ENCODE assay signal across 19 cellular contexts in the genomic region with DNA sequence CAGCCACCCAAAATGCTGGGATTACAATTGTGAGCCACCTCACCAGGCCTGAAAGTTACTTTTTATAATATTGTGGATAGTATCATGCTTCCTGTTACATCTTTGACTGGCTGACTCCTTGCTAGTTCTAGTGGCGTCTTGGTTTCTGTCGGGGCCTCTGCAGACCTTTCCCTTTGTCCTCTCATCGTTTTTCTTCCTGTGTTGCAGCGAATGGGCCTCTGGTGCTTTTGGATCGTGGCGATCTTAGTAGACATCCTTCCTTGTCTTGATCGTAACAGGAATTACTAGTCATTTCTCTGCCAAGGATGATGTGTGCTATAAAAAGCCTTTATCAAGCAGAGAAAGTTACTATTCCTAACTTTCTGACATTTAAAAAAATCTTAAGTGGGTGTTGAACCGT. TPM values are rescaled to one million over a fixed set of nuclear protein-coding genes. Genes with fewer than 3 reads are reported as not detected.
A peak's percentile ranks its signal among the peaks of the same experiment; 100 is the strongest.
DNase-seq lines count a peak whose midpoint lies in the region; ATAC-seq, FAIRE-seq and TF ChIP-seq lines count a peak whose summit lies in the region.
"Had no signal": no experiment of that assay in that cellular context is flagged by ENCODE, and none has a peak within 500 bp of the region (broad histone marks: within the 10 kb centered on the region; RNA-seq: fewer than 3 reads in every experiment).

No MANE protein-coding gene starts in this region.

- no peak for TF ChIP-seq RAD21 in HepG2 (CRISPR knock-in tag; IDR thresholded peaks at IDR 0.05)

- H3K36me3 ChIP-seq in HepG2 (replicated peaks in 1 of 2; ENCODE audit: control insufficient read depth in 1 of 2, insufficient read depth in 2 of 2, low read length in 2 of 2) (no peaks in the 10 kb centered on the region), right lobe of liver (no peaks in the 10 kb centered on the region), kidney (ENCODE audit: control insufficient read depth in 1 of 2, insufficient read depth in 2 of 2, low read length in 2 of 2) (no peaks in the 10 kb centered on the region)
- H3K36me3 ChIP-seq: HAP-1 had no signal

- FAIRE-seq in HepG2 (lab: Jason Lieb, UNC) (no peak), kidney (lab: Jason Lieb, UNC) (no peak)
- FAIRE-seq: D721Med, G401.6, GM12891, H1 had no signal

- BruUV-seq in HepG2 (replicated peaks; lab: Mats Ljungman, UMichigan): no TSS peak

- no peaks in the 10 kb centered on the region for H3K4me1 Mint-ChIP-seq in activated T-helper 17 cell treated with anti-CD3 and anti-CD28 coated beads, Interleukin-2, amount 50 U/mL, for 72 hours
- H3K4me1 Mint-ChIP-seq in mesothelial cell of epicardium: peaks cover 11% of the 10 kb centered on the region
- H3K4me1 Mint-ChIP-seq: CD4-positive, alpha-beta memory T cell had no signal

- peak overlapping the region; percentile 95 for H3K27ac ChIP-seq in HepG2 (ENCODE audit: extremely low read length, insufficient read depth, low read length)
- H3K27ac ChIP-seq in right lobe of liver: no peak overlapping the region
- H3K27ac ChIP-seq in kidney (ENCODE audit: low read depth in 2 of 2, low read length in 2 of 2): no peak overlapping the region

- H3K9ac ChIP-seq in HepG2 (ENCODE audit: insufficient read depth, low read depth, low read length): peak overlapping the region; percentile 80
- H3K9ac ChIP-seq in kidney (ENCODE audit: low read length in 2 of 2): no peak overlapping the region

- H3K4me3 ChIP-seq in HepG2 (replicated peaks in 1 of 3; ENCODE audit: insufficient read depth in 1 of 3, low read depth in 2 of 3, low read length in 3 of 3) (peak overlapping the region in 2 of 3 experiments; percentile 7 to 46; a peak in 1 of 6 replicates), right lobe of liver (no peak overlapping the region), kidney (ENCODE audit: low read length in 2 of 2) (no peak overlapping the region)
- H3K4me3 ChIP-seq: HAP-1 had no signal

- peak overlapping the region; percentile 70 for H3K4me2 ChIP-seq in HepG2 (ENCODE audit: low read depth, low read length)

- H3K36me3 Mint-ChIP-seq in activated T-helper 17 cell treated with anti-CD3 and anti-CD28 coated beads, Interleukin-2, amount 50 U/mL, for 72 hours (ENCODE audit: low read depth): no peaks in the 10 kb centered on the region
- peaks cover 6% of the 10 kb centered on the region for H3K36me3 Mint-ChIP-seq in mesothelial cell of epicardium

- TF ChIP-seq EP300 in HepG2 (IDR thresholded peaks at IDR 0.05; ENCODE audit: low read depth in 2 of 2, low read length in 2 of 2): no peak
- TF ChIP-seq EP300 in HepG2 (CRISPR knock-in tag; IDR thresholded peaks at IDR 0.05; ENCODE audit: borderline replicate concordance): no peak

- DNase-seq in HepG2 (ENCODE audit: low spot score) (no peak), right lobe of liver (no peak), mesothelial cell of epicardium (ENCODE audit: low spot score in 2 of 2, unreplicated experiment in 2 of 2) (no peak), NCI-H748 (lab: John Stamatoyannopoulos, UW; ENCODE audit: unreplicated experiment) (no peak), kidney (no peak)
- DNase-seq: 8988T; AML-193; C1 segment of cervical spinal cord; CD4-positive, alpha-beta memory T cell; DMS153; DMS79 treated with DMSO at 0.1 percent for 48 hours; EL had no signal

- peaks cover 76% of the 10 kb centered on the region for H3K79me2 ChIP-seq in HepG2 (ENCODE audit: insufficient read depth, low read length)

- CTCF ChIA-PET in HepG2 (lab: Yijun Ruan, JAX; ENCODE audit: low intra/inter-chr PET ratio, low total read pairs): interaction anchor here (5.6 kb wide), 1 partner anchor 38 kb away, joined by 73 read pairs; a partner anchor contains a TSS

- intact Hi-C loops in HepG2 (cut with micrococcal nuclease; ENCODE audit: unreplicated experiment) (no loop called here), right lobe of liver (cut with DNase I) (no loop called here), kidney (cut with DNase I) (no loop called here)

- H3K27me3 Mint-ChIP-seq in activated T-helper 17 cell treated with anti-CD3 and anti-CD28 coated beads, Interleukin-2, amount 50 U/mL, for 72 hours: no peaks in the 10 kb centered on the region
- H3K27me3 Mint-ChIP-seq in mesothelial cell of epicardium (ENCODE audit: low read depth): no peaks in the 10 kb centered on the region
- H3K27me3 Mint-ChIP-seq: CD4-positive, alpha-beta memory T cell had no signal

- POLR2A ChIA-PET in HepG2 (lab: Yijun Ruan, JAX): interaction anchor here (3.2 to 16.1 kb wide), 7 partner anchors 19 to 44 kb away, joined by 11 to 470 read pairs (median 356); a partner anchor contains a TSS

- no peak for TF ChIP-seq POLR2A in HepG2 (IDR thresholded peaks at IDR 0.05; ENCODE audit: insufficient read depth in 1 of 2, low read depth in 2 of 2, low read length in 2 of 2)
- TF ChIP-seq POLR2A in right lobe of liver (IDR thresholded peaks at IDR 0.05): no peak

- in situ Hi-C loops in HepG2 (cut with HindIII; ENCODE audit: extremely low pct_ligation_motif_present, low pct_unique_long_range_greater_than_20kb): loop anchor here (5.0 kb wide), 1 partner anchor 41 kb away; no protein-coding TSS in a partner anchor

- H2AFZ ChIP-seq in HepG2 (ENCODE audit: low read length): no peak overlapping the region

- no peaks in the 10 kb centered on the region for H4K20me1 ChIP-seq in HepG2 (ENCODE audit: insufficient read depth, low read length)

- H3K27ac Mint-ChIP-seq in activated T-helper 17 cell treated with anti-CD3 and anti-CD28 coated beads, Interleukin-2, amount 50 U/mL, for 72 hours: peak overlapping the region; percentile 75
- peak overlapping the region; percentile 55 for H3K27ac Mint-ChIP-seq in mesothelial cell of epicardium
- H3K27ac Mint-ChIP-seq: CD4-positive, alpha-beta memory T cell had no signal

- TF ChIP-seq CTCF in HepG2 (CRISPR knock-in tag; IDR thresholded peaks at IDR 0.05) (no peak), right lobe of liver (IDR thresholded peaks at IDR 0.05) (no peak), mesothelial cell of epicardium (IDR thresholded peaks at IDR 0.05; ENCODE audit: unreplicated experiment) (no peak), kidney (IDR thresholded peaks at IDR 0.05; ENCODE audit: borderline replicate concordance, extremely low read depth, insufficient read depth) (no peak)

- WGBS in HepG2 (ENCODE audit: low lambda C conversion rate): 79% methylated on average over 8 of the region's 8 CpGs
- WGBS in right lobe of liver (ENCODE audit: insufficient coverage, low coverage, low lambda C conversion rate, missing lambda C conversion rate): 89% methylated on average over 5 of the region's 8 CpGs

- H3K27me3 ChIP-seq in HepG2 (ENCODE audit: control insufficient read depth in 1 of 2, insufficient read depth in 2 of 2, low read length in 2 of 2) (no peaks in the 10 kb centered on the region), right lobe of liver (no peaks in the 10 kb centered on the region)

- no peaks in the 10 kb centered on the region for H3K9me3 Mint-ChIP-seq in activated T-helper 17 cell treated with anti-CD3 and anti-CD28 coated beads, Interleukin-2, amount 50 U/mL, for 72 hours
- H3K9me3 Mint-ChIP-seq in mesothelial cell of epicardium: no peaks in the 10 kb centered on the region
- H3K9me3 Mint-ChIP-seq: CD4-positive, alpha-beta memory T cell had no signal

- H3K9me3 ChIP-seq in HepG2 (ENCODE audit: low read length): no peaks in the 10 kb centered on the region
- H3K9me3 ChIP-seq in right lobe of liver: no peaks in the 10 kb centered on the region
- no peaks in the 10 kb centered on the region for H3K9me3 ChIP-seq in kidney (ENCODE audit: control insufficient read depth in 1 of 2, low read length in 2 of 2)
- H3K9me3 ChIP-seq: HAP-1 had no signal

- ATAC-seq in HepG2 (no peak), right lobe of liver (no peak), GM18520 (IDR thresholded peaks at IDR 0.05; ENCODE audit: unreplicated experiment) (no peak)
- no peak for ATAC-seq in activated T-helper 17 cell treated with anti-CD3 and anti-CD28 coated beads, Interleukin-2, amount 50 U/mL, for 72 hours (replicated peaks)

- H3K4me1 ChIP-seq in HepG2 (ENCODE audit: insufficient read depth, low read length) (peaks cover 99% of the 10 kb centered on the region), right lobe of liver (peaks cover 0 to 24% (median 9%) of the 10 kb centered on the region in 4 donors), kidney (ENCODE audit: control insufficient read depth in 1 of 2, insufficient read depth in 1 of 2, low read depth in 1 of 2, low read length in 2 of 2) (peaks cover 0 to 6% of the 10 kb centered on the region in 2 donors)
- H3K4me1 ChIP-seq: HAP-1 had no signal

- no peak overlapping the region for H3K4me3 Mint-ChIP-seq in activated T-helper 17 cell treated with anti-CD3 and anti-CD28 coated beads, Interleukin-2, amount 50 U/mL, for 72 hours
- H3K4me3 Mint-ChIP-seq in mesothelial cell of epicardium: no peak overlapping the region
- H3K4me3 Mint-ChIP-seq: CD4-positive, alpha-beta memory T cell had no signal

RNA-seq across cellular contexts. Expression of a gene that starts 20.8 kb away (rescaled TPM):
- 221 and 314 TPM in 2 replicates for total RNA-seq in HepG2 (2016; rRNA removed; fragmentation: Illumina TruSeq; extraction: Trizol)
- total RNA-seq in HepG2 (2016; cell fraction: cytosol; rRNA removed; fragmentation: Illumina TruSeq; extraction: Trizol; ENCODE audit: low read depth): 180 and 228 TPM in 2 replicates
- total RNA-seq in HepG2 (2016; cell fraction: insoluble cytoplasmic fraction; rRNA removed; fragmentation: Illumina TruSeq; extraction: Trizol): 219 and 327 TPM in 2 replicates
- total RNA-seq in HepG2 (2016; cell fraction: membrane; rRNA removed; fragmentation: Illumina TruSeq; extraction: Trizol): 207 and 283 TPM in 2 replicates
- 184 and 224 TPM in 2 replicates for total RNA-seq in HepG2 (2016; cell fraction: nucleus; rRNA removed; fragmentation: Illumina TruSeq; extraction: Trizol)
- 257 and 274 TPM in 2 replicates for polyA plus RNA-seq in HepG2 (2011; rRNA removed)
- 164 and 428 TPM in 2 replicates for polyA plus RNA-seq in HepG2 (2011; cell fraction: cytosol; rRNA removed)
- polyA plus RNA-seq in HepG2 (2011; cell fraction: nucleus; rRNA removed): 988 and 1,754 TPM in 2 replicates
- polyA plus RNA-seq in HepG2 (2012): 102 and 190 TPM in 2 replicates
- 154 and 193 TPM in 2 replicates for polyA plus RNA-seq in HepG2 (2016; cell fraction: cytosol; fragmentation: Illumina TruSeq; extraction: Trizol; ENCODE audit: low read depth)
- polyA plus RNA-seq in HepG2 (2016; cell fraction: insoluble cytoplasmic fraction; fragmentation: Illumina TruSeq; extraction: Trizol; ENCODE audit: low read depth): 188 and 212 TPM in 2 replicates
- 186 and 218 TPM in 2 replicates for polyA plus RNA-seq in HepG2 (2016; cell fraction: membrane; fragmentation: Illumina TruSeq; extraction: Trizol; ENCODE audit: low read depth)
- polyA plus RNA-seq in HepG2 (2016; cell fraction: nucleus; fragmentation: Illumina TruSeq; extraction: Trizol; ENCODE audit: insufficient read depth, low read depth): 413 and 420 TPM in 2 replicates
- 26.8 and 276 TPM in 2 replicates for polyA minus RNA-seq in HepG2 (2011; rRNA and poly(A)+ RNA removed; ENCODE audit: low replicate concordance)
- polyA minus RNA-seq in HepG2 (2011; cell fraction: cytosol; rRNA and poly(A)+ RNA removed): 97.1 and 133 TPM in 2 replicates
- polyA minus RNA-seq in HepG2 (2011; cell fraction: nucleus; rRNA and poly(A)+ RNA removed): 107 and 152 TPM in 2 replicates
- total RNA-seq in right lobe of liver: 10 to 100 TPM; 24.4 to 55.6 (median 32.9) TPM
- 10 to 100 TPM; 22.3 to 30.3 TPM for total RNA-seq in activated T-helper 17 cell treated with anti-CD3 and anti-CD28 coated beads, Interleukin-2, amount 50 U/mL, for 72 hours
- 50.5 to 53.0 TPM (median 51.4 TPM) in 3 replicates for total RNA-seq in mesothelial cell of epicardium
- 35.2 TPM for total RNA-seq in kidney
- 57.5 TPM for polyA plus RNA-seq in kidney (ENCODE audit: insufficient read depth, low read depth, low replicate concordance)

RNA-seq across cellular contexts. Expression of a gene that starts 24.5 kb away (rescaled TPM):
- 166 and 170 TPM in 2 replicates for total RNA-seq in HepG2 (2016; rRNA removed; fragmentation: Illumina TruSeq; extraction: Trizol)
- total RNA-seq in HepG2 (2016; cell fraction: cytosol; rRNA removed; fragmentation: Illumina TruSeq; extraction: Trizol; ENCODE audit: low read depth): 262 and 321 TPM in 2 replicates
- 171 and 173 TPM in 2 replicates for total RNA-seq in HepG2 (2016; cell fraction: insoluble cytoplasmic fraction; rRNA removed; fragmentation: Illumina TruSeq; extraction: Trizol)
- 221 and 277 TPM in 2 replicates for total RNA-seq in HepG2 (2016; cell fraction: membrane; rRNA removed; fragmentation: Illumina TruSeq; extraction: Trizol)
- 85.1 and 103 TPM in 2 replicates for total RNA-seq in HepG2 (2016; cell fraction: nucleus; rRNA removed; fragmentation: Illumina TruSeq; extraction: Trizol)
- 92.7 and 96.7 TPM in 2 replicates for polyA plus RNA-seq in HepG2 (2011; rRNA removed)
- polyA plus RNA-seq in HepG2 (2011; cell fraction: cytosol; rRNA removed): 88.8 and 138 TPM in 2 replicates
- 166 and 170 TPM in 2 replicates for polyA plus RNA-seq in HepG2 (2011; cell fraction: nucleus; rRNA removed)
- polyA plus RNA-seq in HepG2 (2012): 46.3 and 61.5 TPM in 2 replicates
- 176 and 237 TPM in 2 replicates for polyA plus RNA-seq in HepG2 (2016; cell fraction: cytosol; fragmentation: Illumina TruSeq; extraction: Trizol; ENCODE audit: low read depth)
- polyA plus RNA-seq in HepG2 (2016; cell fraction: insoluble cytoplasmic fraction; fragmentation: Illumina TruSeq; extraction: Trizol; ENCODE audit: low read depth): 143 and 150 TPM in 2 replicates
- 176 and 221 TPM in 2 replicates for polyA plus RNA-seq in HepG2 (2016; cell fraction: membrane; fragmentation: Illumina TruSeq; extraction: Trizol; ENCODE audit: low read depth)
- polyA plus RNA-seq in HepG2 (2016; cell fraction: nucleus; fragmentation: Illumina TruSeq; extraction: Trizol; ENCODE audit: insufficient read depth, low read depth): 178 and 180 TPM in 2 replicates
- 32.0 and 49.8 TPM in 2 replicates for polyA minus RNA-seq in HepG2 (2011; rRNA and poly(A)+ RNA removed; ENCODE audit: low replicate concordance)
- polyA minus RNA-seq in HepG2 (2011; cell fraction: cytosol; rRNA and poly(A)+ RNA removed): 14.8 and 16.2 TPM in 2 replicates
- 20.0 and 26.9 TPM in 2 replicates for polyA minus RNA-seq in HepG2 (2011; cell fraction: nucleus; rRNA and poly(A)+ RNA removed)
- 10 to 100 TPM; 27.3 to 81.1 (median 47.8) TPM for total RNA-seq in right lobe of liver
- 100 to 1,000 TPM in 1 of 2 donors, 10 to 100 TPM in 1; 66.1 to 102 TPM for total RNA-seq in activated T-helper 17 cell treated with anti-CD3 and anti-CD28 coated beads, Interleukin-2, amount 50 U/mL, for 72 hours
- 40.0 to 45.5 TPM (median 40.6 TPM) in 3 replicates for total RNA-seq in mesothelial cell of epicardium
- 36.9 TPM for total RNA-seq in kidney
- 93.2 TPM for polyA plus RNA-seq in kidney (ENCODE audit: insufficient read depth, low read depth, low replicate concordance)

RNA-seq across cellular contexts. Expression of a gene that starts 24.9 kb away (rescaled TPM):
- total RNA-seq in HepG2 (2016; rRNA removed; fragmentation: Illumina TruSeq; extraction: Trizol) (21.4 and 48.1 TPM in 2 replicates), right lobe of liver (10 to 100 TPM in 3 of 6 experiments, 1 to 10 TPM in 3; 4.9 to 15.6 (median 11.9) TPM), mesothelial cell of epicardium (16.9 to 18.5 TPM (median 17.9 TPM) in 3 replicates), kidney (9.9 TPM)
- 30.2 and 31.8 TPM in 2 replicates for total RNA-seq in HepG2 (2016; cell fraction: cytosol; rRNA removed; fragmentation: Illumina TruSeq; extraction: Trizol; ENCODE audit: low read depth)
- total RNA-seq in HepG2 (2016; cell fraction: insoluble cytoplasmic fraction; rRNA removed; fragmentation: Illumina TruSeq; extraction: Trizol): 20.6 and 49.6 TPM in 2 replicates
- 14.9 and 19.0 TPM in 2 replicates for total RNA-seq in HepG2 (2016; cell fraction: membrane; rRNA removed; fragmentation: Illumina TruSeq; extraction: Trizol)
- total RNA-seq in HepG2 (2016; cell fraction: nucleus; rRNA removed; fragmentation: Illumina TruSeq; extraction: Trizol): 49.7 and 54.4 TPM in 2 replicates
- polyA plus RNA-seq in HepG2 (2011; rRNA removed) (11.6 and 14.1 TPM in 2 replicates), kidney (ENCODE audit: insufficient read depth, low read depth, low replicate concordance) (9.9 TPM)
- polyA plus RNA-seq in HepG2 (2011; cell fraction: cytosol; rRNA removed): 5.5 and 10.0 TPM in 2 replicates
- 112 and 182 TPM in 2 replicates for polyA plus RNA-seq in HepG2 (2011; cell fraction: nucleus; rRNA removed)
- polyA plus RNA-seq in HepG2 (2012): 7.5 and 8.8 TPM in 2 replicates
- 3.3 and 4.2 TPM in 2 replicates for polyA plus RNA-seq in HepG2 (2016; cell fraction: cytosol; fragmentation: Illumina TruSeq; extraction: Trizol; ENCODE audit: low read depth)
- polyA plus RNA-seq in HepG2 (2016; cell fraction: insoluble cytoplasmic fraction; fragmentation: Illumina TruSeq; extraction: Trizol; ENCODE audit: low read depth): 19.5 and 19.7 TPM in 2 replicates
- polyA plus RNA-seq in HepG2 (2016; cell fraction: membrane; fragmentation: Illumina TruSeq; extraction: Trizol; ENCODE audit: low read depth): 9.1 and 9.2 TPM in 2 replicates
- polyA plus RNA-seq in HepG2 (2016; cell fraction: nucleus; fragmentation: Illumina TruSeq; extraction: Trizol; ENCODE audit: insufficient read depth, low read depth): 129 and 136 TPM in 2 replicates
- 11.1 and 15.7 TPM in 2 replicates for polyA minus RNA-seq in HepG2 (2011; rRNA and poly(A)+ RNA removed; ENCODE audit: low replicate concordance)
- polyA minus RNA-seq in HepG2 (2011; cell fraction: cytosol; rRNA and poly(A)+ RNA removed): 6.1 and 8.2 TPM in 2 replicates
- polyA minus RNA-seq in HepG2 (2011; cell fraction: nucleus; rRNA and poly(A)+ RNA removed): 25.0 and 27.2 TPM in 2 replicates
- total RNA-seq in activated T-helper 17 cell treated with anti-CD3 and anti-CD28 coated beads, Interleukin-2, amount 50 U/mL, for 72 hours: 10 to 100 TPM; 14.0 to 23.9 TPM

RNA-seq across cellular contexts. Expression of a gene that starts 33.3 kb away (rescaled TPM):
- total RNA-seq in HepG2 (2016; rRNA removed; fragmentation: Illumina TruSeq; extraction: Trizol): 4.0 and 10.5 TPM in 2 replicates
- total RNA-seq in HepG2 (2016; cell fraction: cytosol; rRNA removed; fragmentation: Illumina TruSeq; extraction: Trizol; ENCODE audit: low read depth): 6.8 and 9.8 TPM in 2 replicates
- total RNA-seq in HepG2 (2016; cell fraction: insoluble cytoplasmic fraction; rRNA removed; fragmentation: Illumina TruSeq; extraction: Trizol): 3.9 and 12.6 TPM in 2 replicates
- 7.3 and 10.1 TPM in 2 replicates for total RNA-seq in HepG2 (2016; cell fraction: membrane; rRNA removed; fragmentation: Illumina TruSeq; extraction: Trizol)
- 11.7 and 12.9 TPM in 2 replicates for total RNA-seq in HepG2 (2016; cell fraction: nucleus; rRNA removed; fragmentation: Illumina TruSeq; extraction: Trizol)
- polyA plus RNA-seq in HepG2 (2011; rRNA removed): 21.3 and 24.1 TPM in 2 replicates
- 12.8 and 16.7 TPM in 2 replicates for polyA plus RNA-seq in HepG2 (2011; cell fraction: cytosol; rRNA removed)
- 111 and 165 TPM in 2 replicates for polyA plus RNA-seq in HepG2 (2011; cell fraction: nucleus; rRNA removed)
- 6.3 and 10.6 TPM in 2 replicates for polyA plus RNA-seq in HepG2 (2012)
- 10.4 and 12.0 TPM in 2 replicates for polyA plus RNA-seq in HepG2 (2016; cell fraction: cytosol; fragmentation: Illumina TruSeq; extraction: Trizol; ENCODE audit: low read depth)
- 6.0 and 7.2 TPM in 2 replicates for polyA plus RNA-seq in HepG2 (2016; cell fraction: insoluble cytoplasmic fraction; fragmentation: Illumina TruSeq; extraction: Trizol; ENCODE audit: low read depth)
- 8.8 and 10.0 TPM in 2 replicates for polyA plus RNA-seq in HepG2 (2016; cell fraction: membrane; fragmentation: Illumina TruSeq; extraction: Trizol; ENCODE audit: low read depth)
- polyA plus RNA-seq in HepG2 (2016; cell fraction: nucleus; fragmentation: Illumina TruSeq; extraction: Trizol; ENCODE audit: insufficient read depth, low read depth): 45.9 and 51.6 TPM in 2 replicates
- 12.6 and 13.2 TPM in 2 replicates for polyA minus RNA-seq in HepG2 (2011; rRNA and poly(A)+ RNA removed; ENCODE audit: low replicate concordance)
- polyA minus RNA-seq in HepG2 (2011; cell fraction: cytosol; rRNA and poly(A)+ RNA removed): 3.0 and 3.6 TPM in 2 replicates
- 6.7 and 7.6 TPM in 2 replicates for polyA minus RNA-seq in HepG2 (2011; cell fraction: nucleus; rRNA and poly(A)+ RNA removed)
- total RNA-seq in right lobe of liver: 1 to 10 TPM; 3.4 to 9.0 (median 5.4) TPM
- 1 to 10 TPM; 6.6 to 7.7 TPM for total RNA-seq in activated T-helper 17 cell treated with anti-CD3 and anti-CD28 coated beads, Interleukin-2, amount 50 U/mL, for 72 hours
- total RNA-seq in mesothelial cell of epicardium: 32.6 to 34.6 TPM (median 33.6 TPM) in 3 replicates
- total RNA-seq in kidney: 2.6 TPM
- 13.1 TPM for polyA plus RNA-seq in kidney (ENCODE audit: insufficient read depth, low read depth, low replicate concordance)

RNA-seq across cellular contexts. Expression of a gene that starts 37.2 kb away (rescaled TPM):
- 67.7 and 160 TPM in 2 replicates for total RNA-seq in HepG2 (2016; rRNA removed; fragmentation: Illumina TruSeq; extraction: Trizol)
- 84.5 and 93.0 TPM in 2 replicates for total RNA-seq in HepG2 (2016; cell fraction: cytosol; rRNA removed; fragmentation: Illumina TruSeq; extraction: Trizol; ENCODE audit: low read depth)
- 57.7 and 164 TPM in 2 replicates for total RNA-seq in HepG2 (2016; cell fraction: insoluble cytoplasmic fraction; rRNA removed; fragmentation: Illumina TruSeq; extraction: Trizol)
- 135 and 136 TPM in 2 replicates for total RNA-seq in HepG2 (2016; cell fraction: membrane; rRNA removed; fragmentation: Illumina TruSeq; extraction: Trizol)
- total RNA-seq in HepG2 (2016; cell fraction: nucleus; rRNA removed; fragmentation: Illumina TruSeq; extraction: Trizol): 135 and 163 TPM in 2 replicates
- 150 and 181 TPM in 2 replicates for polyA plus RNA-seq in HepG2 (2011; rRNA removed)
- 114 and 236 TPM in 2 replicates for polyA plus RNA-seq in HepG2 (2011; cell fraction: cytosol; rRNA removed)
- 458 and 622 TPM in 2 replicates for polyA plus RNA-seq in HepG2 (2011; cell fraction: nucleus; rRNA removed)
- 125 and 195 TPM in 2 replicates for polyA plus RNA-seq in HepG2 (2012)
- polyA plus RNA-seq in HepG2 (2016; cell fraction: cytosol; fragmentation: Illumina TruSeq; extraction: Trizol; ENCODE audit: low read depth): 88.8 and 91.1 TPM in 2 replicates
- 83.8 and 101 TPM in 2 replicates for polyA plus RNA-seq in HepG2 (2016; cell fraction: insoluble cytoplasmic fraction; fragmentation: Illumina TruSeq; extraction: Trizol; ENCODE audit: low read depth)
- polyA plus RNA-seq in HepG2 (2016; cell fraction: membrane; fragmentation: Illumina TruSeq; extraction: Trizol; ENCODE audit: low read depth): 141 and 157 TPM in 2 replicates
- 380 and 399 TPM in 2 replicates for polyA plus RNA-seq in HepG2 (2016; cell fraction: nucleus; fragmentation: Illumina TruSeq; extraction: Trizol; ENCODE audit: insufficient read depth, low read depth)
- polyA minus RNA-seq in HepG2 (2011; rRNA and poly(A)+ RNA removed; ENCODE audit: low replicate concordance): 0.49 and 206 TPM in 2 replicates
- polyA minus RNA-seq in HepG2 (2011; cell fraction: cytosol; rRNA and poly(A)+ RNA removed): 89.1 and 107 TPM in 2 replicates
- polyA minus RNA-seq in HepG2 (2011; cell fraction: nucleus; rRNA and poly(A)+ RNA removed): 78.2 and 93.7 TPM in 2 replicates
- total RNA-seq in right lobe of liver: 1 to 10 TPM; 1.2 to 7.6 (median 3.0) TPM
- total RNA-seq in activated T-helper 17 cell treated with anti-CD3 and anti-CD28 coated beads, Interleukin-2, amount 50 U/mL, for 72 hours: 1 to 10 TPM in 1 of 2 donors, under 1 TPM in 1; 0.17 to 6.8 TPM
- total RNA-seq in mesothelial cell of epicardium: 5.9 to 8.2 TPM (median 6.5 TPM) in 3 replicates
- total RNA-seq in kidney: not detected
- not detected for polyA plus RNA-seq in kidney (ENCODE audit: insufficient read depth, low read depth, low replicate concordance)
- total RNA-seq: CD4-positive, alpha-beta memory T cell had no signal
- polyA plus RNA-seq: CD4-positive, alpha-beta memory T cell had no signal

Comparison
In these comparisons a context has a peak if more than half of its experiments do, and no peak if none do; other contexts are left out.
1. H3K4me3 ChIP-seq: peak in HepG2 (2 of 3); none in right lobe of liver (0 of 3) and kidney (0 of 2).